25 cellular contexts compared by ENCODE assay signal in genomic region chr17:75703191-75703590, GRCh38. TPM values are rescaled to one million over a fixed set of nuclear protein-coding genes. Genes with fewer than 3 reads are reported as not detected.
DNase-seq lines count a peak whose midpoint lies in the region; ATAC-seq and TF ChIP-seq lines count a peak whose summit lies in the region.
"Had no signal": no experiment of that assay in that cellular context is flagged by ENCODE, and none has a peak within 500 bp of the region (broad histone marks: within the 10 kb centered on the region; RNA-seq: fewer than 3 reads in every experiment).

No MANE protein-coding gene starts in this region.

- H3K9me3 ChIP-seq in mammary epithelial cell (replicated peaks; ENCODE audit: insufficient read depth, low read length) (no peaks in the 10 kb centered on the region), breast epithelium (no peaks in the 10 kb centered on the region), gastroesophageal sphincter (no peaks in the 10 kb centered on the region), SJCRH30 (replicated peaks) (no peaks in the 10 kb centered on the region)

- peak overlapping the region; percentile 7 for H3K27ac Mint-ChIP-seq in MCF 10A (ENCODE audit: low read depth, unreplicated experiment)
- H3K27ac Mint-ChIP-seq: IgD-negative memory B cell had no signal

- H3K27ac ChIP-seq in mammary epithelial cell (ENCODE audit: insufficient read depth, low read depth, low read length) (no peak overlapping the region), breast epithelium (peak overlapping the region; percentile 95 to 98), gastroesophageal sphincter (peak overlapping the region in 3 of 4 donors; percentile 25 to 85 (median 82)), SJCRH30 (no peak overlapping the region)
- H3K27ac ChIP-seq: 22Rv1, GM23248, KMS-11 had no signal

- DNase-seq in MCF 10A (ENCODE audit: unreplicated experiment) (no peak), mammary epithelial cell (no peak), breast epithelium (ENCODE audit: low spot score in 2 of 2) (no peak), head of caudate nucleus (no peak), SJCRH30 (no peak)
- no peak for DNase-seq in activated CD4-positive, alpha-beta T cell treated with anti-CD3 and anti-CD28 coated beads for 1 hour
- DNase-seq: ACHN; Calu3; H7; NCI-H1048; NCI-H1417; NCI-H1694; NCI-H2029 treated with DMSO at 0.1 percent for 48 hours; NCI-H446 treated with DMSO at 0.1 percent for 48 hours; NCI-H526; NCI-H82; NK-92 treated with Interleukin-12 subunit alpha and Interleukin-12 subunit beta, amount 100 ng/mL, for 24 hours; SHP77 had no signal

- H3K4me3 Mint-ChIP-seq in MCF 10A (ENCODE audit: unreplicated experiment): no peak overlapping the region
- H3K4me3 Mint-ChIP-seq: IgD-negative memory B cell had no signal

- H3K4me3 ChIP-seq in mammary epithelial cell (replicated peaks in 1 of 3; ENCODE audit: insufficient read depth in 1 of 3, low read depth in 2 of 3, low read length in 3 of 3) (no peak overlapping the region), breast epithelium (no peak overlapping the region), gastroesophageal sphincter (no peak overlapping the region), SJCRH30 (no peak overlapping the region)
- H3K4me3 ChIP-seq: GM23248 had no signal

- peaks cover 46% of the 10 kb centered on the region for H3K79me2 ChIP-seq in mammary epithelial cell (ENCODE audit: insufficient read depth, low read length)

- no peak overlapping the region for H3K9ac ChIP-seq in mammary epithelial cell (ENCODE audit: insufficient read depth, low read length)
- H3K9ac ChIP-seq: GM23248, KMS-11 had no signal

- no peak for TF ChIP-seq POLR2A in breast epithelium (IDR thresholded peaks at IDR 0.05)
- no peak for TF ChIP-seq POLR2A in gastroesophageal sphincter (IDR thresholded peaks at IDR 0.05)

- H4K20me1 ChIP-seq in mammary epithelial cell (ENCODE audit: insufficient read depth, low read length): no peaks in the 10 kb centered on the region

- TF ChIP-seq CTCF in MCF 10A (IDR thresholded peaks at IDR 0.05; ENCODE audit: unreplicated experiment) (no peak), mammary epithelial cell (conservative IDR thresholded peaks at IDR 0.05 in 1 of 2, IDR thresholded peaks at IDR 0.05 in 1 of 2; ENCODE audit: extremely low read depth in 1 of 2, insufficient read depth in 1 of 2, low read depth in 1 of 2, low read length in 2 of 2) (no peak), breast epithelium (IDR thresholded peaks at IDR 0.05) (no peak), gastroesophageal sphincter (IDR thresholded peaks at IDR 0.05) (no peak)

- H3K4me1 ChIP-seq in mammary epithelial cell (ENCODE audit: insufficient read depth, low read length): peaks cover 67% of the 10 kb centered on the region
- peaks cover 19 to 28% of the 10 kb centered on the region in 2 donors for H3K4me1 ChIP-seq in breast epithelium
- peaks cover 0 to 44% (median 11%) of the 10 kb centered on the region in 3 donors for H3K4me1 ChIP-seq in gastroesophageal sphincter
- peaks cover under 1% of the 10 kb centered on the region for H3K4me1 ChIP-seq in SJCRH30

- intact Hi-C loops in MCF 10A (cut with micrococcal nuclease) (no loop called here), mammary epithelial cell (cut with micrococcal nuclease) (no loop called here), breast epithelium (cut with DNase I; ENCODE audit: low total_unique reads) (no loop called here), head of caudate nucleus (cut with DNase I) (no loop called here)

- no peaks in the 10 kb centered on the region for H3K27me3 ChIP-seq in mammary epithelial cell (ENCODE audit: insufficient read depth, low read length)
- no peaks in the 10 kb centered on the region for H3K27me3 ChIP-seq in breast epithelium
- no peaks in the 10 kb centered on the region for H3K27me3 ChIP-seq in gastroesophageal sphincter
- H3K27me3 ChIP-seq in SJCRH30: no peaks in the 10 kb centered on the region

- peaks cover 42% of the 10 kb centered on the region for H3K4me1 Mint-ChIP-seq in MCF 10A (ENCODE audit: insufficient read depth, unreplicated experiment)
- H3K4me1 Mint-ChIP-seq: IgD-negative memory B cell had no signal

- no peaks in the 10 kb centered on the region for H3K27me3 Mint-ChIP-seq in MCF 10A (ENCODE audit: insufficient read depth, unreplicated experiment)
- H3K27me3 Mint-ChIP-seq: IgD-negative memory B cell had no signal

- H2AFZ ChIP-seq in mammary epithelial cell (ENCODE audit: low read depth, low read length): no peak overlapping the region
- H2AFZ ChIP-seq: GM23248 had no signal

- no peaks in the 10 kb centered on the region for H3K9me3 Mint-ChIP-seq in MCF 10A (ENCODE audit: unreplicated experiment)
- H3K9me3 Mint-ChIP-seq: IgD-negative memory B cell had no signal

- dilution Hi-C loops in mammary epithelial cell (cut with HindIII; ENCODE audit: low sequenced_read_pairs): no loop called here

- H3K4me2 ChIP-seq in mammary epithelial cell (ENCODE audit: insufficient read depth, low read depth, low read length): no peak overlapping the region
- H3K4me2 ChIP-seq: KMS-11 had no signal

- BruUV-seq in MCF 10A (replicated peaks; lab: Mats Ljungman, UMichigan): no TSS peak
- BruUV-seq in mammary epithelial cell (replicated peaks; lab: Mats Ljungman, UMichigan): no TSS peak

- CTCF ChIA-PET in MCF 10A (lab: Yijun Ruan, JAX): interaction anchor here (0.5 to 2.0 kb wide), 5 partner anchors 18 to 296 kb away, joined by 3 to 9 read pairs (median 3); partner anchors contain the start of gene ITGB4
- CTCF ChIA-PET in mammary epithelial cell (lab: Charles Lee; ENCODE audit: low non-redundant PET): no interaction called here

- 100% methylated on average over 12 of the region's 12 CpGs for WGBS in mammary epithelial cell (ENCODE audit: low coverage, missing lambda C conversion rate)
- 82% methylated on average over 2 of the region's 12 CpGs; no CpG with 5 or more reads in 1 of the 2 donors for WGBS in gastroesophageal sphincter (ENCODE audit: low coverage in 1 of 2), 2 donors

- TF ChIP-seq EP300 in gastroesophageal sphincter (IDR thresholded peaks at IDR 0.05): no peak

- POLR2A ChIA-PET in MCF 10A (lab: Yijun Ruan, JAX): interaction anchor here (2.0 kb wide), 1 partner anchor 36 kb away, joined by 4 read pairs; the partner anchor contains the start of genes RECQL5 and SAP30BP

- in situ Hi-C loops in mammary epithelial cell (cut with MboI; ENCODE audit: low sequenced_read_pairs in 2 of 2): no loop called here

- peaks cover 66% of the 10 kb centered on the region for H3K36me3 Mint-ChIP-seq in MCF 10A (ENCODE audit: insufficient read depth, unreplicated experiment)

- ATAC-seq in gastroesophageal sphincter: no peak
- ATAC-seq: PC-3 had no signal

- H3K36me3 ChIP-seq in mammary epithelial cell (ENCODE audit: insufficient read depth, low read length) (peaks cover 28% of the 10 kb centered on the region), breast epithelium (no peaks in the 10 kb centered on the region), gastroesophageal sphincter (peaks cover 0 to 90% of the 10 kb centered on the region in 2 donors), SJCRH30 (peaks cover 79% of the 10 kb centered on the region)

RNA-seq across cellular contexts. Expression of gene ITGB4, which starts 18.1 kb away (rescaled TPM):
- total RNA-seq in MCF 10A (2022) (727 and 1,054 TPM in 2 replicates), mammary epithelial cell (1,000 to 10,000 TPM; 2,525 to 2,618 TPM), breast epithelium (100 to 1,000 TPM in 1 of 3 donors, 10 to 100 TPM in 1, 1 to 10 TPM in 1; 9.8 to 125 (median 67.2) TPM), gastroesophageal sphincter (10 to 100 TPM; 31.1 to 66.3 (median 41.8) TPM)
- 1,059 TPM for polyA plus RNA-seq in mammary epithelial cell
- 2,510 TPM for polyA minus RNA-seq in mammary epithelial cell
- 4.3 and 8.8 TPM in 2 replicates for total RNA-seq in SJCRH30 (2014; rRNA removed; shearing (Covaris generic))
- total RNA-seq: G401 had no signal

RNA-seq across cellular contexts. Expression of gene SAP30BP, which starts 36.1 kb away (rescaled TPM):
- total RNA-seq in MCF 10A (2022) (108 and 123 TPM in 2 replicates), mammary epithelial cell (100 to 1,000 TPM in 1 of 2 donors, 10 to 100 TPM in 1; 49.0 to 105 TPM), breast epithelium (10 to 100 TPM; 68.3 to 89.5 (median 86.1) TPM), gastroesophageal sphincter (10 to 100 TPM; 68.2 to 87.2 (median 77.2) TPM)
- polyA plus RNA-seq in mammary epithelial cell: 85.8 TPM
- 78.9 TPM for polyA minus RNA-seq in mammary epithelial cell
- 63.4 and 74.0 TPM in 2 replicates for total RNA-seq in SJCRH30 (2014; rRNA removed; shearing (Covaris generic))

RNA-seq across cellular contexts. Expression of gene RECQL5, which starts 36.2 kb away (rescaled TPM):
- total RNA-seq in MCF 10A (2022): 36.3 and 47.9 TPM in 2 replicates
- total RNA-seq in mammary epithelial cell: 10 to 100 TPM; 25.3 to 34.8 TPM
- polyA plus RNA-seq in mammary epithelial cell: 14.5 TPM
- polyA minus RNA-seq in mammary epithelial cell: 27.2 TPM
- total RNA-seq in breast epithelium: 10 to 100 TPM; 10.7 to 22.8 (median 14.1) TPM
- total RNA-seq in gastroesophageal sphincter: 10 to 100 TPM in 3 of 4 donors, 1 to 10 TPM in 1; 6.4 to 15.1 (median 13.6) TPM
- total RNA-seq in SJCRH30 (2014; rRNA removed; shearing (Covaris generic)): 25.9 and 28.1 TPM in 2 replicates

Comparison
In these comparisons a context has a peak if more than half of its experiments do, and no peak if none do; other contexts are left out.
1. H3K27ac ChIP-seq: peak in breast epithelium (2 of 2) and gastroesophageal sphincter (3 of 4); none in mammary epithelial cell (single experiment) and SJCRH30 (single experiment).